In genomic region chrY:6964727-6965126, GRCh38 we compare ENCODE assay signal across 10 cellular contexts. TPM values are rescaled to one million over a fixed set of nuclear protein-coding genes. Genes with fewer than 3 reads are reported as not detected.
DNase-seq lines count a peak whose midpoint lies in the region; ATAC-seq and TF ChIP-seq lines count a peak whose summit lies in the region.
"Had no signal": no experiment of that assay in that cellular context is flagged by ENCODE, and none has a peak within 500 bp of the region (broad histone marks: within the 10 kb centered on the region; RNA-seq: fewer than 3 reads in every experiment).

No MANE protein-coding gene starts in this region.

- no peak for DNase-seq in BJ (ENCODE audit: low read depth)
- DNase-seq in HCEC 1CT, result peak; percentile 2
- peak; percentile 25 for DNase-seq in activated CD4-positive, alpha-beta memory T cell treated with anti-CD3 and anti-CD28 coated beads for 36 hours
- peak; percentile 19 for DNase-seq in kidney glomerular epithelial cell (lab: John Stamatoyannopoulos, UW)
- no peak for DNase-seq in PC-3
- DNase-seq in osteoblast (ENCODE audit: insufficient read length, low spot score, missing footprints), result no peak
- no peak for DNase-seq in suprapubic skin (ENCODE audit: low spot score in 2 of 2)
- DNase-seq: activated CD4-positive, CD25-positive, alpha-beta regulatory T cell treated with anti-CD3 and anti-CD28 coated beads, Interleukin-2, amount 50 U/mL, for 72 hours had no signal

- no TSS peak for BruUV-seq in PC-3 (replicated peaks; lab: Mats Ljungman, UMichigan)

- TF ChIP-seq CTCF in BJ (IDR thresholded peaks at IDR 0.05; ENCODE audit: insufficient read depth, low read depth, low read length) (peak; percentile 54), PC-3 (conservative IDR thresholded peaks at IDR 0.05; ENCODE audit: low read depth, low read length) (no peak), osteoblast (IDR thresholded peaks at IDR 0.05; ENCODE audit: extremely low read depth, low read depth, low read length) (no peak), suprapubic skin (IDR thresholded peaks at IDR 0.05) (peak in 1 of 2 donors; percentile 45)

- no peak overlapping the region for H3K9ac ChIP-seq in PC-3 (ENCODE audit: low read length)

- WGBS in suprapubic skin, result no CpG with 5 or more reads among the region's 11 CpGs

- ATAC-seq in PC-3, result no peak
- ATAC-seq in HG03280 (IDR thresholded peaks at IDR 0.05; ENCODE audit: unreplicated experiment), result no peak

- no peak overlapping the region for H3K27ac ChIP-seq in PC-3 (ENCODE audit: low read length)
- no peak overlapping the region for H3K27ac ChIP-seq in osteoblast (ENCODE audit: low read depth, low read length)
- H3K27ac ChIP-seq in suprapubic skin, result no peak overlapping the region
- H3K27ac ChIP-seq: skin epidermis had no signal

- no peak overlapping the region for H3K4me3 Mint-ChIP-seq in activated CD4-positive, alpha-beta memory T cell treated with anti-CD3 and anti-CD28 coated beads for 36 hours

- H3K36me3 ChIP-seq in BJ (ENCODE audit: control insufficient read depth, insufficient read depth, low read length) (no peaks in the 10 kb centered on the region), PC-3 (ENCODE audit: low read depth, low read length) (no peaks in the 10 kb centered on the region), osteoblast (ENCODE audit: insufficient read depth, low read length) (no peaks in the 10 kb centered on the region), suprapubic skin (no peaks in the 10 kb centered on the region)

- H2AFZ ChIP-seq in PC-3 (ENCODE audit: low read length) (no peak overlapping the region), osteoblast (ENCODE audit: low read length) (no peak overlapping the region)

- H3K27me3 ChIP-seq in BJ (ENCODE audit: control insufficient read depth, insufficient read depth, low read length), result no peaks in the 10 kb centered on the region
- no peaks in the 10 kb centered on the region for H3K27me3 ChIP-seq in PC-3 (ENCODE audit: low read length)
- H3K27me3 ChIP-seq in osteoblast (ENCODE audit: insufficient read depth, low read length), result no peaks in the 10 kb centered on the region
- H3K27me3 ChIP-seq in suprapubic skin, result no peaks in the 10 kb centered on the region

- H3K9me3 Mint-ChIP-seq in activated CD4-positive, alpha-beta memory T cell treated with anti-CD3 and anti-CD28 coated beads for 36 hours, result no peaks in the 10 kb centered on the region

- H3K79me2 ChIP-seq in PC-3 (ENCODE audit: low read length) (no peaks in the 10 kb centered on the region), osteoblast (ENCODE audit: insufficient read depth, low read length) (no peaks in the 10 kb centered on the region)

- H3K36me3 Mint-ChIP-seq in activated CD4-positive, alpha-beta memory T cell treated with anti-CD3 and anti-CD28 coated beads for 36 hours, result no peaks in the 10 kb centered on the region

- TF ChIP-seq EP300 in suprapubic skin (IDR thresholded peaks at IDR 0.05), result no peak

- H3F3A ChIP-seq in PC-3 (ENCODE audit: low read length, unreplicated experiment), result no peaks in the 10 kb centered on the region

- H3K9me3 ChIP-seq in PC-3 (ENCODE audit: low read length) (no peaks in the 10 kb centered on the region), osteoblast (ENCODE audit: low read depth, low read length) (no peaks in the 10 kb centered on the region), suprapubic skin (no peaks in the 10 kb centered on the region)

- H3K4me2 ChIP-seq in PC-3 (ENCODE audit: low read length), result no peak overlapping the region
- no peak overlapping the region for H3K4me2 ChIP-seq in osteoblast (ENCODE audit: insufficient read depth, low read length)

- no peak overlapping the region for H3K4me3 ChIP-seq in BJ (ENCODE audit: low read depth, low read length)
- H3K4me3 ChIP-seq in PC-3 (ENCODE audit: low read length), result no peak overlapping the region
- H3K4me3 ChIP-seq in osteoblast (ENCODE audit: insufficient read depth, low read length), result no peak overlapping the region
- H3K4me3 ChIP-seq in suprapubic skin, result no peak overlapping the region
- H3K4me3 ChIP-seq: skin epidermis had no signal

- H3K4me1 ChIP-seq in PC-3 (ENCODE audit: insufficient read depth, low read length), result no peaks in the 10 kb centered on the region
- H3K4me1 ChIP-seq in osteoblast (ENCODE audit: insufficient read depth, low read length), result no peaks in the 10 kb centered on the region
- peaks cover 4% of the 10 kb centered on the region for H3K4me1 ChIP-seq in suprapubic skin

- H3K27ac Mint-ChIP-seq in activated CD4-positive, alpha-beta memory T cell treated with anti-CD3 and anti-CD28 coated beads for 36 hours, result no peak overlapping the region

- H4K20me1 ChIP-seq in PC-3 (ENCODE audit: low read length) (no peaks in the 10 kb centered on the region), osteoblast (ENCODE audit: insufficient read depth, low read length) (no peaks in the 10 kb centered on the region)

- no peak for TF ChIP-seq POLR2A in suprapubic skin (IDR thresholded peaks at IDR 0.05)

- no peaks in the 10 kb centered on the region for H3K4me1 Mint-ChIP-seq in activated CD4-positive, alpha-beta memory T cell treated with anti-CD3 and anti-CD28 coated beads for 36 hours (ENCODE audit: low read depth)

- intact Hi-C loops in activated CD4-positive, alpha-beta memory T cell treated with anti-CD3 and anti-CD28 coated beads for 36 hours (cut with micrococcal nuclease), result loop anchor here (1.0 kb wide), 1 partner anchor 121 kb away; no protein-coding TSS in a partner anchor
- intact Hi-C loops in PC-3 (cut with micrococcal nuclease), result no loop called here

- no peaks in the 10 kb centered on the region for H3K9me2 ChIP-seq in PC-3 (replicated peaks; ENCODE audit: low read length)

- no peaks in the 10 kb centered on the region for H3K27me3 Mint-ChIP-seq in activated CD4-positive, alpha-beta memory T cell treated with anti-CD3 and anti-CD28 coated beads for 36 hours

- POLR2A ChIA-PET in BJ (lab: Charles Lee), result no interaction called here
- POLR2A ChIA-PET in activated CD4-positive, alpha-beta memory T cell treated with anti-CD3 and anti-CD28 coated beads for 36 hours (lab: Charles Lee), result no interaction called here
- POLR2A ChIA-PET in PC-3 (lab: Charles Lee; ENCODE audit: unreplicated experiment), result no interaction called here

- CTCF ChIA-PET in BJ (lab: Yijun Ruan, JAX) (interaction anchor here (0.6 to 1.6 kb wide), 3 partner anchors 10 to 1575 kb away, joined by 3 to 5 read pairs (median 4); no protein-coding TSS in a partner anchor), PC-3 (lab: Charles Lee) (no interaction called here)
- CTCF ChIA-PET in activated CD4-positive, alpha-beta memory T cell treated with anti-CD3 and anti-CD28 coated beads for 36 hours (lab: Charles Lee), result interaction anchor here (0.7 to 4.3 kb wide), 4 partner anchors 9 to 123 kb away, joined by 3 to 21 read pairs (median 4); no protein-coding TSS in a partner anchor

RNA-seq across cellular contexts. Expression of gene AMELY, which starts 53.2 kb away (rescaled TPM):
- not detected in 2 replicates for polyA plus RNA-seq in BJ (2011; rRNA removed)
- not detected in 2 replicates for polyA minus RNA-seq in BJ (2011; rRNA and poly(A)+ RNA removed)
- total RNA-seq in activated CD4-positive, alpha-beta memory T cell treated with anti-CD3 and anti-CD28 coated beads for 36 hours, result not detected
- total RNA-seq in PC-3 (2014; rRNA removed), result not detected in 2 replicates
- not detected in 2 replicates for total RNA-seq in osteoblast
- not detected for total RNA-seq in suprapubic skin

RNA-seq across cellular contexts. Expression of gene TBL1Y, which starts 54.2 kb away (rescaled TPM):
- polyA plus RNA-seq in BJ (2011; rRNA removed), result not detected in 2 replicates
- polyA minus RNA-seq in BJ (2011; rRNA and poly(A)+ RNA removed), result not detected in 2 replicates
- not detected for total RNA-seq in activated CD4-positive, alpha-beta memory T cell treated with anti-CD3 and anti-CD28 coated beads for 36 hours
- total RNA-seq in PC-3 (2014; rRNA removed) (not detected in 2 replicates), osteoblast (not detected in 2 replicates), suprapubic skin (1 to 10 TPM in 2 of 4 donors, not detected in 2; 1.3 to 1.6 TPM)

Comparison
In these comparisons a context has a peak if more than half of its experiments do, and no peak if none do; other contexts are left out.
1. DNase-seq: peak in HCEC 1CT (single experiment), activated CD4-positive, alpha-beta memory T cell treated with anti-CD3 and anti-CD28 coated beads for 36 hours (single experiment) and kidney glomerular epithelial cell (single experiment); none in BJ (single experiment), PC-3 (single experiment), osteoblast (single experiment) and suprapubic skin (0 of 2).